ENCODE assay signal across 8 cellular contexts in the genomic region with DNA sequence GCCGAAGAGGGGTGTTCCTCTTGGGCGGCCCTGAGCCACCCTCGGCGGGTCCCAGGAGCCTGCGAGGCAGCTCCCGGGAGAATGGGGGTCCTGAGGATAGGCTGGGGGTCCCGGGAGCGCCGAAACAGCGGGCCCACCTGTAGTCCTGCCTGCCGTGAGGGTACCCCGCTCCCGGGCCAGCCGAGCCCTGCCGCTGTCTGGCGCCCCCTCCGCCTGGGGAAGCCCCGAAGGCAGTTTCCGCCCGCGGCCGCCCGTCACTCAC. TPM values are rescaled to one million over a fixed set of nuclear protein-coding genes. Genes with fewer than 3 reads are reported as not detected.
DNase-seq lines count a peak whose midpoint lies in the region; ATAC-seq and TF ChIP-seq lines count a peak whose summit lies in the region.

No MANE protein-coding gene starts in this region.

- peaks cover 6% of the 10 kb centered on the region for H3K4me1 ChIP-seq in HUES48 (ENCODE audit: control insufficient read depth, insufficient read depth, low read length)
- peaks cover 19% of the 10 kb centered on the region for H3K4me1 ChIP-seq in muscle layer of colon (ENCODE audit: insufficient read depth, low read length)

- DNase-seq in choroid plexus epithelial cell (ENCODE audit: low read depth) (no peak), dermis blood vessel endothelial cell (no peak), NCI-H1694 treated with DMSO at 0.1 percent for 48 hours (lab: John Stamatoyannopoulos, UW) (no peak), NCI-H187 treated with DMSO at 0.1 percent for 48 hours (lab: John Stamatoyannopoulos, UW) (no peak), NCI-H1417 (lab: John Stamatoyannopoulos, UW) (no peak)

- peak; percentile 40 for ATAC-seq in GM19395 (IDR thresholded peaks at IDR 0.05; ENCODE audit: unreplicated experiment)

- TF ChIP-seq CTCF in choroid plexus epithelial cell (conservative IDR thresholded peaks at IDR 0.05; ENCODE audit: low read depth, low read length) = no peak

- peak overlapping the region; percentile 100 for H3K4me3 ChIP-seq in HUES48 (ENCODE audit: low read depth, low read length)
- H3K4me3 ChIP-seq in choroid plexus epithelial cell (ENCODE audit: low read depth, low read length) = peak overlapping the region; percentile 98
- H3K4me3 ChIP-seq in muscle layer of colon (ENCODE audit: low read depth in 1 of 2, low read length in 2 of 2) = peak overlapping the region; percentile 100

- H3K27me3 ChIP-seq in HUES48 (ENCODE audit: control insufficient read depth, insufficient read depth, low read length) (no peaks in the 10 kb centered on the region), muscle layer of colon (ENCODE audit: control insufficient read depth in 1 of 2, insufficient read depth in 2 of 2, low read length in 2 of 2) (no peaks in the 10 kb centered on the region)

- H3K36me3 ChIP-seq in HUES48 (ENCODE audit: control insufficient read depth, insufficient read depth, low read length) (no peaks in the 10 kb centered on the region), muscle layer of colon (ENCODE audit: insufficient read depth, low read length) (peaks cover 2% of the 10 kb centered on the region)

- peak overlapping the region; percentile 100 for H3K27ac ChIP-seq in HUES48 (ENCODE audit: low read depth, low read length)
- H3K27ac ChIP-seq in muscle layer of colon (ENCODE audit: low read depth, low read length) = peak overlapping the region; percentile 100

- H3K9ac ChIP-seq in HUES48 (ENCODE audit: low read depth, low read length) (peak overlapping the region; percentile 100), muscle layer of colon (ENCODE audit: low read length) (peak overlapping the region; percentile 75)

- H3K9me3 ChIP-seq in HUES48 (ENCODE audit: control insufficient read depth, insufficient read depth, low read length) (no peaks in the 10 kb centered on the region), muscle layer of colon (ENCODE audit: low read length) (no peaks in the 10 kb centered on the region)

RNA-seq across cellular contexts. Expression of gene SPATA2, which starts 0.3 kb away (rescaled TPM):
- total RNA-seq in dermis blood vessel endothelial cell = 1.2 and 2.4 TPM in 2 replicates

RNA-seq across cellular contexts. Expression of gene RNF114, which starts 21.1 kb away (rescaled TPM):
- 69.4 and 169 TPM in 2 replicates for total RNA-seq in dermis blood vessel endothelial cell
